Comparison of ENCODE assay signal across 11 cellular contexts in genomic region chr10:49202266-49202665, GRCh38. TPM values are rescaled to one million over a fixed set of nuclear protein-coding genes. Genes with fewer than 3 reads are reported as not detected.
"Had no signal": no experiment of that assay in that cellular context is flagged by ENCODE, and none has a peak within 500 bp of the region (broad histone marks: within the 10 kb centered on the region; RNA-seq: fewer than 3 reads in every experiment).

No MANE protein-coding gene starts in this region.

- H3K4me3 ChIP-seq: GM23248 had no signal

- H3K4me2 ChIP-seq: KMS-11 had no signal

- DNase-seq: GM23248, GOT3, H9, HCEC 1CT, HFFc6, IMR-90, KBM-7 had no signal

- FAIRE-seq: H54 had no signal

- H3K27ac ChIP-seq: GM23248, HL-60, KMS-11 had no signal

- H2AFZ ChIP-seq: GM23248 had no signal

- H3K9ac ChIP-seq: GM23248, KMS-11 had no signal

RNA-seq across cellular contexts. Expression of gene TMEM273, which starts 14.1 kb away (rescaled TPM):
- total RNA-seq: GM23248, H9, HFFc6, HT1080, IMR-90 had no signal
- polyA plus RNA-seq: GM23248, IMR-90 had no signal
